ENCODE assay signal across 9 cellular contexts in the genomic region with DNA sequence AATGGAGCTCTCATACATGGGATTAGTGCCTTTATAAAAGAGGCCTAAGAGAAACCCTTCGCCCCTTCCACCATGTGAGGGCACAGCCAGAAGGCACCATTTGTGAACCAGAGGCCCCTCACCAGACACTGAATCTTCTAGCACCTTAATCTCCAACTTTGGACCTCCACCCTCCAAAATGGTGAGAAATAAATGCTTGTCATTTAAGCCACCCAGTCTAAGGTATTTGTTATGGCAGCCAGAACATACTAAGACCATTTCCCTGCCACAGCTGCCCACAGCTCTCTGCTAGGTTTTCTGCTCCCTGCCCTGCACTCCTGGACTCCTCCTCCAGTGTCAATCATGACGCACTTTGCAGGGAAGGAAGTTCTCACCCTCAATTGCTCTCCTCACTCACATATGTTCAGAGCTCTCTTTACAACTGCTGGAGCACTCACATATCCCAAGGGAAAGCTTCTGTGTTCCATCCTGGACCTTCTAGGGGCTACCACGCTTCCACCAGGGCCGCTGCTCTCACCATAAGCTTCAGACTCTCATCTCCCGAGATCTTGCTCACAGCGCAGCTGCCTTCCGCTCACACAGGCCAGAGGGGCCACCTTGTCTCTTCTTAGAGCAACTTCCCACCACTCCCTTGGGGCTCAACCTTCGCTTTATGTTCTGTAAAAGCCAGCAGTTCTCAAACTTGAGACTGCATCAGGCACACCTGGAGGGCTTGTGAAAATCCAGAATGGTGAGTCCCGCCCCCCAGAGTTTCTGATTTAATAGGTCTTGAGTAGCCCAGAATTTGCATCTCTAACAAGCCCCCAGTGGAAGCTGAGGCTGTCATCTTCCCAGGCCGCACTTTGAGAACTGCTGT. TPM values are rescaled to one million over a fixed set of nuclear protein-coding genes. Genes with fewer than 3 reads are reported as not detected.
A peak's percentile ranks its signal among the peaks of the same experiment; 100 is the strongest.
DNase-seq lines count a peak whose midpoint lies in the region; ATAC-seq, FAIRE-seq and TF ChIP-seq lines count a peak whose summit lies in the region.
"Had no signal": no experiment of that assay in that cellular context is flagged by ENCODE, and none has a peak within 500 bp of the region (broad histone marks: within the 10 kb centered on the region; RNA-seq: fewer than 3 reads in every experiment).

No MANE protein-coding gene starts in this region.

- no peak for FAIRE-seq in HTR-8/SVneo (lab: Jason Lieb, UNC)

- peak; percentile 30 for ATAC-seq in GM18520 (IDR thresholded peaks at IDR 0.05; ENCODE audit: unreplicated experiment)
- ATAC-seq in GM21526 (IDR thresholded peaks at IDR 0.05; ENCODE audit: low FRiP score, unreplicated experiment) = peak; percentile 54
- peak; percentile 37 for ATAC-seq in HG03442 (IDR thresholded peaks at IDR 0.05; ENCODE audit: unreplicated experiment)
- no peak for ATAC-seq in lung (ENCODE audit: insufficient read depth, low FRiP score)
- ATAC-seq: body of pancreas had no signal

- no peak overlapping the region for H3K27ac ChIP-seq in lung (ENCODE audit: low read depth in 1 of 2, low read length in 1 of 2)
- H3K27ac ChIP-seq: body of pancreas had no signal

- peaks cover 7 to 8% of the 10 kb centered on the region in 2 donors for H3K4me1 ChIP-seq in lung (ENCODE audit: control insufficient read depth in 2 of 2, insufficient read depth in 2 of 2, low read length in 2 of 2)
- H3K4me1 ChIP-seq: body of pancreas had no signal

- 87 to 92% methylated on average over 10 of the region's 10 CpGs for WGBS in lung, 2 donors

- H3K4me3 ChIP-seq in lung = no peak overlapping the region
- H3K4me3 ChIP-seq: body of pancreas had no signal

- no peaks in the 10 kb centered on the region for H3K36me3 ChIP-seq in lung (ENCODE audit: control insufficient read depth in 2 of 2, insufficient read depth in 2 of 2, low read length in 2 of 2)

- peak; percentile 18 for DNase-seq in lung (ENCODE audit: low spot score)
- no peak for DNase-seq in NCI-H2081 (lab: John Stamatoyannopoulos, UW)
- no peak for DNase-seq in HTR-8/SVneo (ENCODE audit: insufficient read length, low spot score)
- DNase-seq in NCI-H748 treated with DMSO at 0.1 percent for 48 hours (lab: John Stamatoyannopoulos, UW) = no peak
- DNase-seq: body of pancreas, SHP77 treated with DMSO at 0.1 percent for 48 hours had no signal

- TF ChIP-seq CTCF in lung (IDR thresholded peaks at IDR 0.05; ENCODE audit: control extremely low read depth, extremely low read depth) = no peak

- H3K27me3 ChIP-seq in lung (ENCODE audit: control insufficient read depth, insufficient read depth) = no peaks in the 10 kb centered on the region
- H3K27me3 ChIP-seq: body of pancreas had no signal

- no peaks in the 10 kb centered on the region for H3K9me3 ChIP-seq in lung (ENCODE audit: control insufficient read depth in 2 of 2, insufficient read depth in 1 of 2, low read length in 1 of 2)
- H3K9me3 ChIP-seq: body of pancreas had no signal

RNA-seq across cellular contexts. Expression of gene LY86, which starts 1.6 kb away (rescaled TPM):
- total RNA-seq in lung = 1 to 10 TPM; 5.2 to 9.5 TPM
- 10 to 100 TPM in 1 of 2 donors, 1 to 10 TPM in 1; 9.8 to 12.4 TPM for polyA plus RNA-seq in lung
